Comparison of ENCODE assay signal across 8 cellular contexts in the genomic region with DNA sequence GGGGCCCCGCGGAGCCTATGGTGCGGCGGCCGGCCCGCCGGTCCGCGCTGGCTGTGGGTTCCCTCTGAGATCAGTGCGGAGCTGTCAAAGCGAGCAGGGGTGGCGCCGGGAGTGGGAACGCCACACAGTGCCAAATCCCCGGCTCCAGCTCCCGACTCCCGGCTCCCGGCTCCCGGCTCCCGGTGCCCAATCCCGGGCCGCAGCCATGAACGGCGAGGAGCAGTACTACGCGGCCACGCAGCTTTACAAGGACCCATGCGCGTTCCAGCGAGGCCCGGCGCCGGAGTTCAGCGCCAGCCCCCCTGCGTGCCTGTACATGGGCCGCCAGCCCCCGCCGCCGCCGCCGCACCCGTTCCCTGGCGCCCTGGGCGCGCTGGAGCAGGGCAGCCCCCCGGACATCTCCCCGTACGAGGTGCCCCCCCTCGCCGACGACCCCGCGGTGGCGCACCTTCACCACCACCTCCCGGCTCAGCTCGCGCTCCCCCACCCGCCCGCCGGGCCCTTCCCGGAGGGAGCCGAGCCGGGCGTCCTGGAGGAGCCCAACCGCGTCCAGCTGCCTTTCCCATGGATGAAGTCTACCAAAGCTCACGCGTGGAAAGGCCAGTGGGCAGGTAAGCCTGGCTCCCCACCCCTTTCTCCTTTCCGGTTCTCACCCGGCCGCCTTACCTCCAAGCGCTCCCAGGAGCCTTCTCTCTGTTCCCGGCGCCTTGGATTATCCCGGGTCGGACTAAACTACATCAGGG. TPM values are rescaled to one million over a fixed set of nuclear protein-coding genes. Genes with fewer than 3 reads are reported as not detected.
DNase-seq lines count a peak whose midpoint lies in the region; ATAC-seq and TF ChIP-seq lines count a peak whose summit lies in the region.

A gene (plus strand): TSS at position 67 of the 743 bp plus-strand sequence. CDS start 139 bp downstream, at position 206.

- H3K9me3 ChIP-seq in esophagus muscularis mucosa, result no peaks in the 10 kb centered on the region
- H3K9me3 ChIP-seq in prostate gland, result no peaks in the 10 kb centered on the region

- H3K4me1 ChIP-seq in esophagus muscularis mucosa (peaks cover 25 to 73% (median 61%) of the 10 kb centered on the region in 4 donors), prostate gland (replicated peaks) (peaks cover 2% of the 10 kb centered on the region)

- H3K4me3 ChIP-seq in esophagus muscularis mucosa (peak within 1 kb of the TSS; percentile 41 to 55 (median 50)), prostate gland (peak within 1 kb of the TSS; percentile 8 to 22)

- no peak for ATAC-seq in HG02981 (IDR thresholded peaks at IDR 0.05; ENCODE audit: unreplicated experiment)
- no peak for ATAC-seq in GM21381 (IDR thresholded peaks at IDR 0.05; ENCODE audit: unreplicated experiment)
- ATAC-seq in GM21423 (IDR thresholded peaks at IDR 0.05; ENCODE audit: unreplicated experiment), result no peak

- intact Hi-C loops in esophagus muscularis mucosa (cut with DNase I), result no loop called here
- intact Hi-C loops in prostate gland (cut with DNase I), result no loop called here

- TF ChIP-seq EP300 in esophagus muscularis mucosa (IDR thresholded peaks at IDR 0.05), result no peak

- H3K36me3 ChIP-seq in esophagus muscularis mucosa (no peaks in the 10 kb centered on the region), prostate gland (no peaks in the 10 kb centered on the region)

- no peak for TF ChIP-seq CTCF in esophagus muscularis mucosa (IDR thresholded peaks at IDR 0.05)
- TF ChIP-seq CTCF in prostate gland (IDR thresholded peaks at IDR 0.05), result no peak

- WGBS in esophagus muscularis mucosa, result 3% methylated on average over 25 of the region's 76 CpGs
- 4% methylated on average over 45 of the region's 76 CpGs for WGBS in prostate gland

- no peak within 1 kb of the TSS for H3K27ac ChIP-seq in esophagus muscularis mucosa (replicated peaks in 1 of 4)
- H3K27ac ChIP-seq in prostate gland, result no peak within 1 kb of the TSS

- TF ChIP-seq POLR2A in esophagus muscularis mucosa (IDR thresholded peaks at IDR 0.05; ENCODE audit: low read depth) (no peak), prostate gland (IDR thresholded peaks at IDR 0.05) (no peak)

- H3K27me3 ChIP-seq in esophagus muscularis mucosa, result peaks cover 4 to 100% (median 82%) of the 10 kb centered on the region in 4 donors
- H3K27me3 ChIP-seq in prostate gland (replicated peaks; ENCODE audit: insufficient read depth), result peaks cover 75% of the 10 kb centered on the region

- DNase-seq in NCI-H2227 (lab: John Stamatoyannopoulos, UW; ENCODE audit: unreplicated experiment), result peak; percentile 26
- no peak for DNase-seq in NCI-H2227 treated with DMSO at 0.1 percent for 48 hours (lab: John Stamatoyannopoulos, UW)
- peak; percentile 76 for DNase-seq in NCI-H69 (lab: John Stamatoyannopoulos, UW)
- no peak for DNase-seq in esophagus muscularis mucosa (ENCODE audit: extremely low spot score)
- no peak for DNase-seq in prostate gland (ENCODE audit: low spot score)

RNA-seq across cellular contexts. Expression of the gene that starts here (rescaled TPM):
- total RNA-seq in esophagus muscularis mucosa (not detected), prostate gland (not detected)

Comparison
In these comparisons a context has a peak if more than half of its experiments do, and no peak if none do; other contexts are left out.
1. DNase-seq: peak in NCI-H2227 (single experiment) and NCI-H69 (single experiment); none in NCI-H2227 treated with DMSO at 0.1 percent for 48 hours (single experiment), esophagus muscularis mucosa (single experiment) and prostate gland (single experiment).